27 cellular contexts compared by ENCODE assay signal in the genomic region with DNA sequence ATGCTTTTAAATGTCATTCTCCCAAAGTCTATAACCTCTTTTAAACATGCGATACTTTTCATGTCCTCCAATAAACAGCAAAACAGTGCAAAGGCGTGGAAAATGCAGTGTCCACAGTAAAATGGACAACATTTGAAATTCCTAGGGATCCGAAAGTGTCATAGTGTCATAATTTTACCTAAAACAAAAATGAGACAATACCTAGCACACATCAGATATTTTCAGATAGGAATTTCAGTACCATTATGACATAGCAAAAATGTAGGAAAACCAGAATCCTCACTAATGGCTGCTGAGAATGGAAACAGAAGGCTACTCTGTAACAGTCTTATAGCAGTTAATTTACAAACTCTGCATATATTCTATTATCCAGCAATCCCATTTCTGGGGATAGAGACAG. TPM values are rescaled to one million over a fixed set of nuclear protein-coding genes. Genes with fewer than 3 reads are reported as not detected.
"Had no signal": no experiment of that assay in that cellular context is flagged by ENCODE, and none has a peak within 500 bp of the region (broad histone marks: within the 10 kb centered on the region; RNA-seq: fewer than 3 reads in every experiment).

No MANE protein-coding gene starts in this region.

- H3K27ac ChIP-seq: stomach, suprapubic skin, testis, thoracic aorta, thyroid gland, tibial artery, tibial nerve, transverse colon, upper lobe of left lung, upper lobe of right lung, uterus, vagina had no signal

- H3K4me1 ChIP-seq: stomach, suprapubic skin, testis, thyroid gland, tibial artery, tibial nerve, transverse colon, upper lobe of left lung, upper lobe of right lung, uterus, vagina had no signal

- ATAC-seq: stimulated activated effector memory CD8-positive, alpha-beta T cell treated with anti-CD3 and anti-CD28 coated beads, Interleukin-12 subunit alpha, Interleukin-12 subunit beta, amount 100 ng/mL, for 72 hours; stimulated activated memory B cell treated with anti-CD40 and anti-IgM and Interleukin-4, amounts not matched to agents 10 μg/mL and 1 μg/mL and 100 μg/mL, for 72 hours; stimulated activated naive B cell treated with anti-CD40 and anti-IgM and Interleukin-4, amounts not matched to agents 10 μg/mL and 1 μg/mL and 100 μg/mL, for 72 hours; stimulated activated naive CD8-positive, alpha-beta T cell treated with anti-CD3 and anti-CD28 coated beads, Interleukin-15, amount 100 ng/mL, for 72 hours; stimulated activated naive CD8-positive, alpha-beta T cell treated with anti-CD3 and anti-CD28 coated beads, Interleukin-15, Interleukin-2, amounts not matched to agents 100 U/mL and 50 U/mL, for 24 hours; upper lobe of right lung had no signal

- H3K36me3 ChIP-seq: stomach, suprapubic skin, thoracic aorta, thyroid gland, tibial artery, tibial nerve, transverse colon, upper lobe of left lung, upper lobe of right lung, uterus, vagina had no signal

- DNase-seq: stimulated activated CD4-positive, alpha-beta T cell treated with anti-CD3 and anti-CD28 coated beads, Interleukin-2, amount 100 ng/mL, for 48 hours; stimulated activated CD4-positive, alpha-beta T cell treated with anti-CD3 and anti-CD28 coated beads, Interleukin-4, amount 100 ng/mL, for 1 hour; stimulated activated CD4-positive, alpha-beta T cell treated with anti-CD3 and anti-CD28 coated beads, Interleukin-4, amount 100 ng/mL, for 24 hours; stimulated activated CD4-positive, alpha-beta T cell treated with anti-CD3 and anti-CD28 coated beads, Interleukin-4, amount 100 ng/mL, for 4 hours; stimulated activated CD8-positive, alpha-beta memory T cell treated with anti-CD3 and anti-CD28 coated beads, Interleukin-4, amount 100 ng/mL, for 48 hours; stimulated activated naive B cell treated with anti-CD40 and anti-IgM and Interleukin-4, amounts not matched to agents 10 μg/mL and 1 μg/mL and 100 μg/mL, for 72 hours; stimulated activated naive CD4-positive, alpha-beta T cell; stimulated activated naive CD4-positive, alpha-beta T cell treated with Interleukin-2 at 50 U/mL for 16 hours; stimulated activated naive CD8-positive, alpha-beta T cell treated with anti-CD3 and anti-CD28 coated beads, Interleukin-15, amount 100 ng/mL, for 72 hours; stimulated activated naive CD8-positive, alpha-beta T cell treated with anti-CD3 and anti-CD28 coated beads, Interleukin-15, Interleukin-2, amounts not matched to agents 100 U/mL and 50 U/mL, for 24 hours; stomach; substantia nigra; testis; thyroid gland; tibial artery; transverse colon; upper lobe of left lung; upper lobe of right lung; uterus had no signal

- H3K27me3 ChIP-seq: stomach, suprapubic skin, testis, thyroid gland, tibial artery, tibial nerve, transverse colon, upper lobe of left lung, upper lobe of right lung, uterus, vagina had no signal

- H3K4me3 ChIP-seq: stomach, suprapubic skin, testis, thoracic aorta, thyroid gland, tibial artery, tibial nerve, transverse colon, upper lobe of left lung, upper lobe of right lung, uterus, vagina had no signal

- H3K9me3 ChIP-seq: stomach, suprapubic skin, testis, thoracic aorta, thyroid gland, tibial artery, tibial nerve, upper lobe of left lung, upper lobe of right lung, uterus, vagina had no signal

RNA-seq across cellular contexts. Expression of a gene that starts 33.1 kb away (rescaled TPM):
- total RNA-seq: subcutaneous adipose tissue, thoracic aorta, thyroid gland, tibial nerve, ureter had no signal
